In genomic region chr15:39907216-39907615, GRCh38 we compare ENCODE assay signal across 23 cellular contexts. TPM values are rescaled to one million over a fixed set of nuclear protein-coding genes. Genes with fewer than 3 reads are reported as not detected.
DNase-seq lines count a peak whose midpoint lies in the region; FAIRE-seq and TF ChIP-seq lines count a peak whose summit lies in the region.
"Had no signal": no experiment of that assay in that cellular context is flagged by ENCODE, and none has a peak within 500 bp of the region (broad histone marks: within the 10 kb centered on the region; RNA-seq: fewer than 3 reads in every experiment).

No MANE protein-coding gene starts in this region.

- POLR2A ChIA-PET in H1 (lab: Charles Lee; ENCODE audit: partially characterized antibody), result interaction anchor here (0.8 to 3.8 kb wide), 17 partner anchors 9 to 404 kb away, joined by 3 to 27 read pairs (median 4); partner anchors contain the start of genes EIF2AK4 and GPR176

- H2BK120ac ChIP-seq in H1 (replicated peaks; ENCODE audit: low read depth, low read length), result peak overlapping the region; percentile 7
- no peak overlapping the region for H2BK120ac ChIP-seq in neuronal stem cell (ENCODE audit: low read depth, low read length)

- TF ChIP-seq RAD21 in H1 (IDR thresholded peaks at IDR 0.05 in 1 of 2, conservative IDR thresholded peaks at IDR 0.05 in 1 of 2; ENCODE audit: low read depth in 2 of 2, low read length in 2 of 2), result no peak

- H3K4me3 ChIP-seq in H1 (ENCODE audit: extremely low read depth in 1 of 4, insufficient read depth in 2 of 4, low read depth in 3 of 4, low read length in 4 of 4) (peak overlapping the region in 1 of 4 experiments; percentile 20; a peak in 1 of 8 replicates), neuronal stem cell (ENCODE audit: low read length in 2 of 2) (no peak overlapping the region)

- H2BK12ac ChIP-seq in H1 (ENCODE audit: low read depth, low read length), result no peak overlapping the region
- H2BK12ac ChIP-seq in neuronal stem cell (ENCODE audit: low read length), result no peak overlapping the region

- no peak for TF ChIP-seq CTCF in H1 (IDR thresholded peaks at IDR 0.05; ENCODE audit: control extremely low read depth in 1 of 3, insufficient read depth in 1 of 3, low read depth in 1 of 3, low read length in 3 of 3)

- TF ChIP-seq EP300 in H1 (IDR thresholded peaks at IDR 0.05; ENCODE audit: borderline replicate concordance in 1 of 2, low read depth in 2 of 2, low read length in 2 of 2), result no peak

- H3K14ac ChIP-seq in H1 (ENCODE audit: insufficient read length) (no peak overlapping the region), neuronal stem cell (ENCODE audit: low read length) (no peak overlapping the region)

- H3K27me3 ChIP-seq in H1 (replicated peaks in 1 of 4; ENCODE audit: control insufficient read depth in 3 of 4, extremely low read depth in 1 of 4, insufficient read depth in 3 of 4, low read length in 3 of 4), result no peaks in the 10 kb centered on the region
- H3K27me3 ChIP-seq in neuronal stem cell (ENCODE audit: control insufficient read depth in 3 of 3, insufficient read depth in 3 of 3, low read depth in 1 of 3, low read length in 3 of 3), result peaks cover 0 to 27% (median 0%) of the 10 kb centered on the region in 3 experiments

- peaks cover 9 to 17% of the 10 kb centered on the region in 2 experiments for H4K20me1 ChIP-seq in H1 (replicated peaks in 1 of 2; ENCODE audit: control insufficient read depth in 1 of 2, insufficient read depth in 2 of 2, low read length in 2 of 2)

- H3K9me3 ChIP-seq in H1 (ENCODE audit: insufficient read depth in 2 of 2, low read depth in 1 of 2, low read length in 1 of 2) (no peaks in the 10 kb centered on the region), neuronal stem cell (replicated peaks in 1 of 2; ENCODE audit: control insufficient read depth in 2 of 2, insufficient read depth in 1 of 2, low read depth in 1 of 2, low read length in 2 of 2) (no peaks in the 10 kb centered on the region)

- H3K4me2 ChIP-seq in H1 (ENCODE audit: insufficient read depth in 1 of 2, low read depth in 2 of 2, low read length in 2 of 2) (peak overlapping the region; percentile 18 to 60; a peak in 3 of 4 replicates), neuronal stem cell (ENCODE audit: insufficient read depth, low read length, poor library complexity, severe bottlenecking) (no peak overlapping the region)

- CTCF ChIA-PET in H1 (lab: Charles Lee; ENCODE audit: partially characterized antibody), result interaction anchor here (0.7 to 2.2 kb wide), 10 partner anchors 8 to 35 kb away, joined by 3 to 7 read pairs (median 3); partner anchors contain the start of gene GPR176

- H3K18ac ChIP-seq in H1 (ENCODE audit: extremely low read depth, low read length), result peak overlapping the region; percentile 52; the same call in 1 of the 2 replicates
- H3K18ac ChIP-seq in neuronal stem cell (ENCODE audit: low read length), result no peak overlapping the region

- H3K56ac ChIP-seq in H1 (replicated peaks; ENCODE audit: insufficient read length, low read depth, low read length), result no peak overlapping the region

- peaks cover 0 to 19% (median 0%) of the 10 kb centered on the region in 4 experiments; a peak in 3 of 8 replicates for H3K36me3 ChIP-seq in H1 (ENCODE audit: control insufficient read depth in 2 of 4, insufficient read depth in 4 of 4, low read length in 3 of 4)
- no peaks in the 10 kb centered on the region for H3K36me3 ChIP-seq in neuronal stem cell (replicated peaks in 1 of 2; ENCODE audit: control insufficient read depth in 2 of 2, insufficient read depth in 2 of 2, low read length in 2 of 2)

- peaks cover 17 to 49% (median 44%) of the 10 kb centered on the region in 4 experiments for H3K4me1 ChIP-seq in H1 (replicated peaks in 1 of 4; ENCODE audit: control insufficient read depth in 3 of 4, insufficient read depth in 4 of 4, low read length in 3 of 4)
- H3K4me1 ChIP-seq in neuronal stem cell (ENCODE audit: control insufficient read depth in 2 of 2, insufficient read depth in 1 of 2, low read depth in 1 of 2, low read length in 2 of 2), result peaks cover 4 to 9% of the 10 kb centered on the region in 2 donors

- H4K8ac ChIP-seq in H1 (ENCODE audit: extremely low read depth, insufficient read depth, low read length), result no peak overlapping the region
- no peak overlapping the region for H4K8ac ChIP-seq in neuronal stem cell (ENCODE audit: low read depth, low read length)

- H3K9ac ChIP-seq in H1 (replicated peaks in 1 of 4; ENCODE audit: extremely low read depth in 1 of 4, low read depth in 3 of 4, low read length in 3 of 4) (no peak overlapping the region; a peak in 1 of 7 replicates), neuronal stem cell (ENCODE audit: low read depth, low read length, poor library complexity) (no peak overlapping the region)

- no peak overlapping the region for H4K5ac ChIP-seq in H1 (ENCODE audit: insufficient read length, low read depth, low read length)

- H3K23me2 ChIP-seq in H1 (ENCODE audit: low read depth, low read length), result no peaks in the 10 kb centered on the region

- no peak overlapping the region for H3K23ac ChIP-seq in H1 (ENCODE audit: insufficient read length)
- H3K23ac ChIP-seq in neuronal stem cell (ENCODE audit: low read depth, low read length, poor library complexity), result no peak overlapping the region

- H3K27ac ChIP-seq in H1 (ENCODE audit: low read depth, low read length) (no peak overlapping the region), neuronal stem cell (replicated peaks; ENCODE audit: low read length) (no peak overlapping the region)
- H3K27ac ChIP-seq: 22Rv1 had no signal

- FAIRE-seq in H1 (lab: Jason Lieb, UNC), result peak; percentile 42
- FAIRE-seq: D721Med, GM12891, GM18507, RCC 7860 had no signal

- WGBS in H1 (ENCODE audit: extremely low coverage in 1 of 2, insufficient coverage in 1 of 2, insufficient read length in 1 of 2, insufficient replicate concordance in 2 of 2, low coverage in 1 of 2, low lambda C conversion rate in 2 of 2, missing lambda C conversion rate in 1 of 2), 2 experiments, result 38% methylated on average over 3 of the region's 3 CpGs; no CpG with 5 or more reads in 1 of the 2 experiments
- no CpG with 5 or more reads among the region's 3 CpGs for WGBS in neuronal stem cell (ENCODE audit: extremely low coverage in 2 of 2, insufficient read length in 2 of 2, insufficient replicate concordance in 1 of 2), 2 donors

- peaks cover 28 to 100% of the 10 kb centered on the region in 2 experiments for H3K79me2 ChIP-seq in H1 (ENCODE audit: control insufficient read depth in 1 of 2, insufficient read depth in 2 of 2, low read length in 2 of 2)

- H3K4ac ChIP-seq in H1 (replicated peaks; ENCODE audit: insufficient read length, low read depth, low read length) (no peak overlapping the region), neuronal stem cell (ENCODE audit: low read length) (no peak overlapping the region)

- DNase-seq in DMS 273 (lab: John Stamatoyannopoulos, UW; ENCODE audit: unreplicated experiment), result peak; percentile 74
- DNase-seq in DMS 273 treated with DMSO at 0.1 percent for 48 hours (lab: John Stamatoyannopoulos, UW), result no peak
- DNase-seq in NCI-H1092 treated with DMSO at 0.1 percent for 48 hours (lab: John Stamatoyannopoulos, UW), result peak; percentile 13
- DNase-seq in H1 (ENCODE audit: low read depth in 1 of 2, low spot score in 2 of 2), result no peak
- DNase-seq in neuronal stem cell (ENCODE audit: low spot score), result no peak
- no peak for DNase-seq in GM19240 (ENCODE audit: insufficient read length, low spot score)
- no peak for DNase-seq in H4 (ENCODE audit: low spot score)
- DNase-seq in NK-92 treated with Interleukin-12 subunit alpha and Interleukin-12 subunit beta, amount 100 ng/mL, for 24 hours (lab: John Stamatoyannopoulos, UW), result no peak
- DNase-seq: CD8-positive, alpha-beta T cell; DND-41; GF-D8; Kasumi-1; MM.1S; NCI-H1105 treated with DMSO at 0.1 percent for 48 hours; NCI-H1930; NCI-H2171; NCI-H510A treated with DMSO at 0.1 percent for 48 hours; SHP77 treated with DMSO at 0.1 percent for 48 hours had no signal

- H2BK5ac ChIP-seq in H1 (ENCODE audit: low read depth, low read length), result peak overlapping the region; percentile 3; the same call in 1 of the 2 replicates
- no peak overlapping the region for H2BK5ac ChIP-seq in neuronal stem cell (ENCODE audit: low read length)

- H2AK5ac ChIP-seq in H1 (ENCODE audit: low read depth, low read length) (no peak overlapping the region), neuronal stem cell (ENCODE audit: low read depth, low read length) (no peak overlapping the region)

- no peak overlapping the region for H2BK20ac ChIP-seq in H1 (ENCODE audit: low read length)

- H2AFZ ChIP-seq in H1 (ENCODE audit: low read length), result no peak overlapping the region
- peak overlapping the region; percentile 64 for H2AFZ ChIP-seq in neuronal stem cell (ENCODE audit: low read length)

- no peak overlapping the region for H4K91ac ChIP-seq in H1 (replicated peaks; ENCODE audit: insufficient read length, low read length)
- no peak overlapping the region for H4K91ac ChIP-seq in neuronal stem cell (ENCODE audit: low read depth, low read length, poor library complexity)

- peak in 1 of 2 experiments; percentile 74; a peak in 2 of 3 replicates for TF ChIP-seq POLR2A in H1 (IDR thresholded peaks at IDR 0.05; ENCODE audit: control extremely low read depth in 1 of 2, low read depth in 2 of 2, low read length in 2 of 2)

- H3K79me1 ChIP-seq in H1 (ENCODE audit: low read depth, low read length) (peaks cover 7% of the 10 kb centered on the region), neuronal stem cell (ENCODE audit: low read depth, low read length) (no peaks in the 10 kb centered on the region)

- H2BK15ac ChIP-seq in H1 (ENCODE audit: low read length) (no peak overlapping the region), neuronal stem cell (ENCODE audit: low read length) (no peak overlapping the region)

RNA-seq across cellular contexts. Expression of gene GPR176, which starts 12.8 kb away (rescaled TPM):
- 190 and 198 TPM in 2 replicates for total RNA-seq in H1 (2021; fragmentation: NEBNext Ultra II Directional; extraction: Animal tissue kit (Norgen Biotek cat#: 25700))
- polyA plus RNA-seq in H1 (2011; rRNA removed), result 281 and 318 TPM in 2 replicates
- polyA plus RNA-seq in H1 (2011; cell fraction: cytosol; rRNA removed), result 189 TPM
- polyA plus RNA-seq in H1 (2011; cell fraction: nucleus; rRNA removed), result 347 TPM
- 147 to 191 TPM (median 166 TPM) in 4 replicates for polyA plus RNA-seq in H1 (2012, experiment 1 of 2)
- 130 TPM for polyA plus RNA-seq in H1 (2012, experiment 2 of 2)
- polyA plus RNA-seq in H1 (2013, experiment 1 of 2), result 98.7 TPM
- 108 TPM for polyA plus RNA-seq in H1 (2013, experiment 2 of 2)
- 732 and 803 TPM in 2 replicates for polyA minus RNA-seq in H1 (2011; rRNA and poly(A)+ RNA removed)
- 146 TPM for polyA minus RNA-seq in H1 (2011; cell fraction: cytosol; rRNA and poly(A)+ RNA removed)
- polyA minus RNA-seq in H1 (2011; cell fraction: nucleus; rRNA and poly(A)+ RNA removed), result 175 TPM
- polyA plus RNA-seq in neuronal stem cell (2013, experiment 1 of 2), result 10.5 TPM
- 10.3 TPM for polyA plus RNA-seq in neuronal stem cell (2013, experiment 2 of 2)
- 20.4 and 21.5 TPM in 2 replicates for total RNA-seq in H4 (2014; rRNA removed; shearing (Covaris generic))

RNA-seq across cellular contexts. Expression of gene EIF2AK4, which starts 26.7 kb away (rescaled TPM):
- 96.9 and 105 TPM in 2 replicates for total RNA-seq in H1 (2021; fragmentation: NEBNext Ultra II Directional; extraction: Animal tissue kit (Norgen Biotek cat#: 25700))
- polyA plus RNA-seq in H1 (2011; rRNA removed), result 61.0 and 67.9 TPM in 2 replicates
- 83.0 TPM for polyA plus RNA-seq in H1 (2011; cell fraction: cytosol; rRNA removed)
- 87.0 TPM for polyA plus RNA-seq in H1 (2011; cell fraction: nucleus; rRNA removed)
- polyA plus RNA-seq in H1 (2012, experiment 1 of 2), result 60.3 to 83.0 TPM (median 69.7 TPM) in 4 replicates
- 12.0 TPM for polyA plus RNA-seq in H1 (2012, experiment 2 of 2)
- 116 TPM for polyA plus RNA-seq in H1 (2013, experiment 1 of 2)
- polyA plus RNA-seq in H1 (2013, experiment 2 of 2), result 128 TPM
- polyA minus RNA-seq in H1 (2011; rRNA and poly(A)+ RNA removed), result 169 TPM in 2 replicates
- polyA minus RNA-seq in H1 (2011; cell fraction: cytosol; rRNA and poly(A)+ RNA removed), result 67.4 TPM
- polyA minus RNA-seq in H1 (2011; cell fraction: nucleus; rRNA and poly(A)+ RNA removed), result 162 TPM
- 54.5 TPM for polyA plus RNA-seq in neuronal stem cell (2013, experiment 1 of 2)
- polyA plus RNA-seq in neuronal stem cell (2013, experiment 2 of 2), result 58.6 TPM
- total RNA-seq in H4 (2014; rRNA removed; shearing (Covaris generic)), result 29.1 and 39.5 TPM in 2 replicates

Comparison
In these comparisons a context has a peak if more than half of its experiments do, and no peak if none do; other contexts are left out.
1. DNase-seq: peak in DMS 273 (single experiment) and NCI-H1092 treated with DMSO at 0.1 percent for 48 hours (single experiment); none in DMS 273 treated with DMSO at 0.1 percent for 48 hours (single experiment), H1 (0 of 2), neuronal stem cell (single experiment), GM19240 (single experiment), H4 (single experiment) and NK-92 treated with Interleukin-12 subunit alpha and Interleukin-12 subunit beta, amount 100 ng/mL, for 24 hours (single experiment).